ENCODE assay signal across 1 cellular context in the genomic region with DNA sequence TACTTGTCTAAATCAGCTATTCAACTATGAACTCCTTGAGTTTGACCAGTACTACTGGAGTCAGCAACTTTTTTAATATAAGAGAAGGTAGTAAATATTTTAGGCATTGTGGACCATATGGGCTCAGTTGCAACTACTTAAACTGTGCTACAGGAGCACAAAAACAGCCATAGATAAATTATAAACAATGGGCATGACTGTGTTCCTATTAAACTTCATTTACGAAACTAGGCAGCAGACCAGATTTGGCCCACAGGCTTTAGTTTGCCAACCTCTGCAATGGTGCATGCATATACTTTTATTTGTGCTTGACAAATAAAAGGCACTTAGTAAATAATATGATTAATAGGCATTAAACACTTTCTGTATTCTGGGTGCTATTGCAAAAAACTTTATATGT.
TF ChIP-seq lines count a peak whose summit lies in the region.

No MANE protein-coding gene starts in this region.

TF ChIP-seq in GM12878, 131 proteins besides CTCF, POLR2A, EP300 and RAD21 (continued from another document):
- TF ChIP-seq, protein P1, sequence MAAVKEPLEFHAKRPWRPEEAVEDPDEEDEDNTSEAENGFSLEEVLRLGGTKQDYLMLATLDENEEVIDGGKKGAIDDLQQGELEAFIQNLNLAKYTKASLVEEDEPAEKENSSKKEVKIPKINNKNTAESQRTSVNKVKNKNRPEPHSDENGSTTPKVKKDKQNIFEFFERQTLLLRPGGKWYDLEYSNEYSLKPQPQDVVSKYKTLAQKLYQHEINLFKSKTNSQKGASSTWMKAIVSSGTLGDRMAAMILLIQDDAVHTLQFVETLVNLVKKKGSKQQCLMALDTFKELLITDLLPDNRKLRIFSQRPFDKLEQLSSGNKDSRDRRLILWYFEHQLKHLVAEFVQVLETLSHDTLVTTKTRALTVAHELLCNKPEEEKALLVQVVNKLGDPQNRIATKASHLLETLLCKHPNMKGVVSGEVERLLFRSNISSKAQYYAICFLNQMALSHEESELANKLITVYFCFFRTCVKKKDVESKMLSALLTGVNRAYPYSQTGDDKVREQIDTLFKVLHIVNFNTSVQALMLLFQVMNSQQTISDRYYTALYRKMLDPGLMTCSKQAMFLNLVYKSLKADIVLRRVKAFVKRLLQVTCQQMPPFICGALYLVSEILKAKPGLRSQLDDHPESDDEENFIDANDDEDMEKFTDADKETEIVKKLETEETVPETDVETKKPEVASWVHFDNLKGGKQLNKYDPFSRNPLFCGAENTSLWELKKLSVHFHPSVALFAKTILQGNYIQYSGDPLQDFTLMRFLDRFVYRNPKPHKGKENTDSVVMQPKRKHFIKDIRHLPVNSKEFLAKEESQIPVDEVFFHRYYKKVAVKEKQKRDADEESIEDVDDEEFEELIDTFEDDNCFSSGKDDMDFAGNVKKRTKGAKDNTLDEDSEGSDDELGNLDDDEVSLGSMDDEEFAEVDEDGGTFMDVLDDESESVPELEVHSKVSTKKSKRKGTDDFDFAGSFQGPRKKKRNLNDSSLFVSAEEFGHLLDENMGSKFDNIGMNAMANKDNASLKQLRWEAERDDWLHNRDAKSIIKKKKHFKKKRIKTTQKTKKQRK (IDR thresholded peaks at IDR 0.05; ENCODE audit: low read depth, low read length) = no peak
- no peak for TF ChIP-seq SIX5 (IDR thresholded peaks at IDR 0.05; ENCODE audit: low read depth, low read length, severe bottlenecking)
- TF ChIP-seq CBFB (IDR thresholded peaks at IDR 0.05; ENCODE audit: low read depth) = no peak
- no peak for TF ChIP-seq RELA (IDR thresholded peaks at IDR 0.05; ENCODE audit: borderline replicate concordance, partially characterized antibody)
- TF ChIP-seq DPF2 (IDR thresholded peaks at IDR 0.05) = no peak
- no peak for TF ChIP-seq ZZZ3 (IDR thresholded peaks at IDR 0.05; ENCODE audit: control insufficient read depth, insufficient read length, low read depth)
- no peak for TF ChIP-seq EED (IDR thresholded peaks at IDR 0.05; ENCODE audit: low read depth)
- TF ChIP-seq, protein P2, sequence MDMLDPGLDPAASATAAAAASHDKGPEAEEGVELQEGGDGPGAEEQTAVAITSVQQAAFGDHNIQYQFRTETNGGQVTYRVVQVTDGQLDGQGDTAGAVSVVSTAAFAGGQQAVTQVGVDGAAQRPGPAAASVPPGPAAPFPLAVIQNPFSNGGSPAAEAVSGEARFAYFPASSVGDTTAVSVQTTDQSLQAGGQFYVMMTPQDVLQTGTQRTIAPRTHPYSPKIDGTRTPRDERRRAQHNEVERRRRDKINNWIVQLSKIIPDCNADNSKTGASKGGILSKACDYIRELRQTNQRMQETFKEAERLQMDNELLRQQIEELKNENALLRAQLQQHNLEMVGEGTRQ (IDR thresholded peaks at IDR 0.05; ENCODE audit: borderline replicate concordance, low read depth, low read length) = no peak
- TF ChIP-seq HDGF (IDR thresholded peaks at IDR 0.05) = no peak
TF ChIP-seq in GM12878: peak in this region for 0.
